11 cellular contexts compared by ENCODE assay signal in genomic region chr15:73686781-73687256, GRCh38. TPM values are rescaled to one million over a fixed set of nuclear protein-coding genes. Genes with fewer than 3 reads are reported as not detected.
A peak's percentile ranks its signal among the peaks of the same experiment; 100 is the strongest.
DNase-seq lines count a peak whose midpoint lies in the region; ATAC-seq, FAIRE-seq and TF ChIP-seq lines count a peak whose summit lies in the region.
"Had no signal": no experiment of that assay in that cellular context is flagged by ENCODE, and none has a peak within 500 bp of the region (broad histone marks: within the 10 kb centered on the region; RNA-seq: fewer than 3 reads in every experiment).

No MANE protein-coding gene starts in this region.

- ATAC-seq in heart left ventricle: peak in 3 of 4 donors; percentile 0 to 29 (median 9)
- no peak for ATAC-seq in Right ventricle myocardium inferior
- ATAC-seq in GM21723 (IDR thresholded peaks at IDR 0.05; ENCODE audit: unreplicated experiment): no peak
- no peak for ATAC-seq in HG02623 (IDR thresholded peaks at IDR 0.05; ENCODE audit: unreplicated experiment)

- POLR2A ChIA-PET in MCF 10A (lab: Yijun Ruan, JAX): interaction anchor here (1.5 to 5.3 kb wide), 4 partner anchors 10 to 54 kb away, joined by 5 to 91 read pairs (median 36); partner anchors contain the start of gene NPTN

- no peaks in the 10 kb centered on the region for H3K36me3 ChIP-seq in heart left ventricle

- intact Hi-C loops in heart left ventricle (cut with DNase I) (loop anchor here in 1 of 10 donors (10.0 kb wide), 1 partner anchor 52 kb away; the partner anchor contains the start of gene NPTN), Right ventricle myocardium inferior (cut with DNase I) (no loop called here), MCF 10A (cut with micrococcal nuclease) (no loop called here)

- H3K27me3 ChIP-seq in heart left ventricle: peaks cover 0 to 12% (median 0%) of the 10 kb centered on the region in 9 donors

- no peaks in the 10 kb centered on the region for H3K27me3 Mint-ChIP-seq in MCF 10A (ENCODE audit: insufficient read depth, unreplicated experiment)

- no peaks in the 10 kb centered on the region for H3K36me3 Mint-ChIP-seq in MCF 10A (ENCODE audit: insufficient read depth, unreplicated experiment)

- peak overlapping the region in 1 of 12 donors; percentile 0 for H3K4me3 ChIP-seq in heart left ventricle

- DNase-seq in heart left ventricle (no peak), Right ventricle myocardium inferior (ENCODE audit: missing footprints) (no peak), MCF 10A (ENCODE audit: unreplicated experiment) (peak; percentile 77), kidney tubule cell (ENCODE audit: low spot score) (peak; percentile 66), urothelium cell line (ENCODE audit: low spot score) (peak; percentile 53)
- no peak for DNase-seq in effector CD8-positive, alpha-beta T cell (lab: John Stamatoyannopoulos, UW)
- DNase-seq: NCI-H1417 treated with DMSO at 0.1 percent for 48 hours had no signal

- peaks cover 2 to 69% (median 49%) of the 10 kb centered on the region in 12 donors for H3K4me1 ChIP-seq in heart left ventricle

- no peaks in the 10 kb centered on the region for H3K9me3 Mint-ChIP-seq in MCF 10A (ENCODE audit: unreplicated experiment)
- H3K9me3 Mint-ChIP-seq: T-helper 1 cell treated with Interleukin-12 subunit alpha and Interleukin-12 subunit beta and Interleukin-4 antibody, amounts not matched to agents 30 μg/mL and 1 μg/mL, for 36 hours had no signal

- BruUV-seq in MCF 10A (replicated peaks; lab: Mats Ljungman, UMichigan): no TSS peak

- peak overlapping the region; percentile 52 for H3K27ac Mint-ChIP-seq in MCF 10A (ENCODE audit: low read depth, unreplicated experiment)
- H3K27ac Mint-ChIP-seq: T-helper 1 cell treated with Interleukin-12 subunit alpha and Interleukin-12 subunit beta and Interleukin-4 antibody, amounts not matched to agents 30 μg/mL and 1 μg/mL, for 36 hours had no signal

- H3K4me1 Mint-ChIP-seq in MCF 10A (ENCODE audit: insufficient read depth, unreplicated experiment): peaks cover 46% of the 10 kb centered on the region

- no peak for TF ChIP-seq POLR2A in heart left ventricle (IDR thresholded peaks at IDR 0.05)

- WGBS in heart left ventricle, 4 donors: 9 to 59% (median 57%) methylated on average over 2 to 4 of the region's 4 CpGs

- CTCF ChIA-PET in MCF 10A (lab: Yijun Ruan, JAX): interaction anchor here (0.7 to 8.2 kb wide), 8 partner anchors 10 to 380 kb away, joined by 3 to 98 read pairs (median 8); partner anchors contain the start of gene NPTN

- no peak for FAIRE-seq in urothelium cell line (lab: Jason Lieb, UNC)
- FAIRE-seq: islet of Langerhans had no signal

- TF ChIP-seq CTCF in heart left ventricle (IDR thresholded peaks at IDR 0.05) (no peak), MCF 10A (IDR thresholded peaks at IDR 0.05; ENCODE audit: unreplicated experiment) (no peak)

- no peak overlapping the region for H3K4me3 Mint-ChIP-seq in MCF 10A (ENCODE audit: unreplicated experiment)
- H3K4me3 Mint-ChIP-seq: T-helper 1 cell treated with Interleukin-12 subunit alpha and Interleukin-12 subunit beta and Interleukin-4 antibody, amounts not matched to agents 30 μg/mL and 1 μg/mL, for 36 hours had no signal

- H3K27ac ChIP-seq in heart left ventricle: peak overlapping the region in 3 of 12 donors; percentile 64 to 93 (median 86)

- H3K9me3 ChIP-seq in heart left ventricle: no peaks in the 10 kb centered on the region

RNA-seq across cellular contexts. Expression of gene CD276, which starts 2.6 kb away (rescaled TPM):
- total RNA-seq in heart left ventricle (100 to 1,000 TPM in 1 of 9 donors, 10 to 100 TPM in 8; 32.0 to 127 (median 53.3) TPM), Right ventricle myocardium inferior (35.6 TPM), MCF 10A (2022) (52.8 and 57.7 TPM in 2 replicates)
- polyA plus RNA-seq in heart left ventricle: 10 to 100 TPM; 29.1 to 85.4 TPM

RNA-seq across cellular contexts. Expression of gene NPTN, which starts 53.6 kb away (rescaled TPM):
- 100 to 1,000 TPM; 166 to 264 (median 205) TPM for total RNA-seq in heart left ventricle
- 100 to 1,000 TPM in 1 of 2 donors, 10 to 100 TPM in 1; 89.3 to 194 TPM for polyA plus RNA-seq in heart left ventricle
- 211 TPM for total RNA-seq in Right ventricle myocardium inferior
- 71.0 and 78.9 TPM in 2 replicates for total RNA-seq in MCF 10A (2022)

Comparison
In these comparisons a context has a peak if more than half of its experiments do, and no peak if none do; other contexts are left out.
1. ATAC-seq: peak in heart left ventricle (3 of 4); none in Right ventricle myocardium inferior (single experiment), GM21723 (single experiment) and HG02623 (single experiment).
2. DNase-seq: peak in MCF 10A (single experiment), kidney tubule cell (single experiment) and urothelium cell line (single experiment); none in heart left ventricle (0 of 5), Right ventricle myocardium inferior (single experiment) and effector CD8-positive, alpha-beta T cell (single experiment).